Comparison of ENCODE assay signal across 1 cellular context in the genomic region with DNA sequence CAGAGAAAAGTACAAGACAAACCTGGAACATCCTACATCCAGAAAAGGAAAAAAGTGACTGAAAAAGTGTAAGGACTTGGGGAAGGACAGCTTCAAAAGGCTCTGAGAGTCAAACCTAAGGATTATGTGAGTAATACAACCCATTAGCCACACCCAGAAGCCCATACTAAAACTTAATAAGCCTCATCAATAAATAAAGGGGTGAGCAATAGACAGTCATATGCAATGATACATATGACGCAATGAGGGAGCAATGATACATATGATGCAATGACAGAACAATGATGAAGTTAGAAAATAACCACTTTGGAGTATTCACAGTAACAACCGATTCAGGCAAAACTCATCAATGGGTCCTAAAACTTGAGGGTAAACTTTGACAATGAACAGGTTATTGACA.
TF ChIP-seq lines count a peak whose summit lies in the region.

No MANE protein-coding gene starts in this region.

TF ChIP-seq in K562, 482 proteins besides CTCF, POLR2A, EP300 and RAD21 (continued from another document and continues in another):
- TF ChIP-seq ZFP91 (CRISPR knock-in tag; IDR thresholded peaks at IDR 0.05), result no peak
- no peak for TF ChIP-seq ATF6 (CRISPR knock-in tag; IDR thresholded peaks at IDR 0.05)
- TF ChIP-seq ATF4 (CRISPR knock-in tag; IDR thresholded peaks at IDR 0.05), result peak; percentile 83
- TF ChIP-seq ZNF699 (CRISPR knock-in tag; IDR thresholded peaks at IDR 0.05; ENCODE audit: insufficient replicate concordance), result no peak
- TF ChIP-seq GTF2B (IDR thresholded peaks at IDR 0.05; ENCODE audit: extremely low read depth, insufficient read length), result no peak
- no peak for TF ChIP-seq CHD4 (IDR thresholded peaks at IDR 0.05; ENCODE audit: insufficient read depth, insufficient replicate concordance, low read depth, low read length, poor library complexity, severe bottlenecking)
- TF ChIP-seq HNRNPLL (IDR thresholded peaks at IDR 0.05; ENCODE audit: low read depth, low read length, poor library complexity, severe bottlenecking), result no peak
- TF ChIP-seq CHD1 (IDR thresholded peaks at IDR 0.05; ENCODE audit: low read length), result no peak
- TF ChIP-seq, protein P1, sequence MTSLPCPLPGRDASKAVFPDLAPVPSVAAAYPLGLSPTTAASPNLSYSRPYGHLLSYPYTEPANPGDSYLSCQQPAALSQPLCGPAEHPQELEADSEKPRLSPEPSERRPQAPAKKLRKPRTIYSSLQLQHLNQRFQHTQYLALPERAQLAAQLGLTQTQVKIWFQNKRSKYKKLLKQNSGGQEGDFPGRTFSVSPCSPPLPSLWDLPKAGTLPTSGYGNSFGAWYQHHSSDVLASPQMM (CRISPR knock-in tag; IDR thresholded peaks at IDR 0.05), result no peak
- TF ChIP-seq RBM15 (IDR thresholded peaks at IDR 0.05; ENCODE audit: insufficient read depth, low read length), result no peak
- TF ChIP-seq, protein P2, sequence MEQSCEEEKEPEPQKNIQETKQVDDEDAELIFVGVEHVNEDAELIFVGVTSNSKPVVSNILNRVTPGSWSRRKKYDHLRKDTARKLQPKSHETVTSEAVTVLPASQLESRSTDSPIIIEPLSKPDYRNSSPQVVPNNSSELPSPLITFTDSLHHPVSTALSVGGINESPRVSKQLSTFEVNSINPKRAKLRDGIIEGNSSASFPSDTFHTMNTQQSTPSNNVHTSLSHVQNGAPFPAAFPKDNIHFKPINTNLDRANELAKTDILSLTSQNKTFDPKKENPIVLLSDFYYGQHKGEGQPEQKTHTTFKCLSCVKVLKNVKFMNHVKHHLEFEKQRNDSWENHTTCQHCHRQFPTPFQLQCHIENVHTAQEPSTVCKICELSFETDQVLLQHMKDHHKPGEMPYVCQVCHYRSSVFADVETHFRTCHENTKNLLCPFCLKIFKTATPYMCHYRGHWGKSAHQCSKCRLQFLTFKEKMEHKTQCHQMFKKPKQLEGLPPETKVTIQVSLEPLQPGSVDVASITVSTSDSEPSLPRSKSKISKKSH (CRISPR knock-in tag; IDR thresholded peaks at IDR 0.05), result no peak
- no peak for TF ChIP-seq NFIX (CRISPR knock-in tag; IDR thresholded peaks at IDR 0.05; ENCODE audit: low read depth)
- TF ChIP-seq, protein P3, sequence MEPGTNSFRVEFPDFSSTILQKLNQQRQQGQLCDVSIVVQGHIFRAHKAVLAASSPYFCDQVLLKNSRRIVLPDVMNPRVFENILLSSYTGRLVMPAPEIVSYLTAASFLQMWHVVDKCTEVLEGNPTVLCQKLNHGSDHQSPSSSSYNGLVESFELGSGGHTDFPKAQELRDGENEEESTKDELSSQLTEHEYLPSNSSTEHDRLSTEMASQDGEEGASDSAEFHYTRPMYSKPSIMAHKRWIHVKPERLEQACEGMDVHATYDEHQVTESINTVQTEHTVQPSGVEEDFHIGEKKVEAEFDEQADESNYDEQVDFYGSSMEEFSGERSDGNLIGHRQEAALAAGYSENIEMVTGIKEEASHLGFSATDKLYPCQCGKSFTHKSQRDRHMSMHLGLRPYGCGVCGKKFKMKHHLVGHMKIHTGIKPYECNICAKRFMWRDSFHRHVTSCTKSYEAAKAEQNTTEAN (CRISPR knock-in tag; IDR thresholded peaks at IDR 0.05), result no peak
- TF ChIP-seq SMAD2 (IDR thresholded peaks at IDR 0.05; ENCODE audit: low read depth, low read length), result no peak
- no peak for TF ChIP-seq TAF1 (IDR thresholded peaks at IDR 0.05; ENCODE audit: control insufficient read depth, extremely low read depth, insufficient read depth, low read length, severe bottlenecking)
- no peak for TF ChIP-seq ZNF274 (IDR thresholded peaks at IDR 0.05; ENCODE audit: borderline replicate concordance, low read depth, low read length)
- no peak for TF ChIP-seq MITF (IDR thresholded peaks at IDR 0.05)
- TF ChIP-seq ZNF518B (CRISPR knock-in tag; IDR thresholded peaks at IDR 0.05), result no peak
- TF ChIP-seq MECOM (CRISPR knock-in tag; IDR thresholded peaks at IDR 0.05), result no peak
- TF ChIP-seq ZNF592 (IDR thresholded peaks at IDR 0.05), result 0 out of 2 replicates have a peak, but pooled peaks have one; percentile 46
- no peak for TF ChIP-seq ZNF253 (CRISPR knock-in tag; conservative IDR thresholded peaks at IDR 0.05)
- no peak for TF ChIP-seq ASH1L (IDR thresholded peaks at IDR 0.05; ENCODE audit: borderline replicate concordance, low read depth, partially characterized antibody)
- no peak for TF ChIP-seq TRIM28 (IDR thresholded peaks at IDR 0.05)
- TF ChIP-seq ZNF384 (IDR thresholded peaks at IDR 0.05; ENCODE audit: low read depth, low read length), result no peak
- TF ChIP-seq SMARCC2 (IDR thresholded peaks at IDR 0.05; ENCODE audit: low read depth), result no peak
- no peak for TF ChIP-seq TARDBP (IDR thresholded peaks at IDR 0.05)
- TF ChIP-seq ZBED1 (IDR thresholded peaks at IDR 0.05), result no peak
- TF ChIP-seq LCOR (CRISPR knock-in tag; IDR thresholded peaks at IDR 0.05), result no peak
- TF ChIP-seq, protein P4, sequence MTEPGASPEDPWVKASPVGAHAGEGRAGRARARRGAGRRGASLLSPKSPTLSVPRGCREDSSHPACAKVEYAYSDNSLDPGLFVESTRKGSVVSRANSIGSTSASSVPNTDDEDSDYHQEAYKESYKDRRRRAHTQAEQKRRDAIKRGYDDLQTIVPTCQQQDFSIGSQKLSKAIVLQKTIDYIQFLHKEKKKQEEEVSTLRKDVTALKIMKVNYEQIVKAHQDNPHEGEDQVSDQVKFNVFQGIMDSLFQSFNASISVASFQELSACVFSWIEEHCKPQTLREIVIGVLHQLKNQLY (CRISPR knock-in tag; conservative IDR thresholded peaks at IDR 0.05), result no peak
- TF ChIP-seq ZC3H4 (CRISPR knock-in tag; IDR thresholded peaks at IDR 0.05; ENCODE audit: borderline replicate concordance), result no peak
- TF ChIP-seq ZNF717 (CRISPR knock-in tag; IDR thresholded peaks at IDR 0.05), result no peak
- no peak for TF ChIP-seq KHSRP (IDR thresholded peaks at IDR 0.05)
- no peak for TF ChIP-seq ZNF431 (CRISPR knock-in tag; IDR thresholded peaks at IDR 0.05)
- no peak for TF ChIP-seq GATA2 (CRISPR knock-in tag; IDR thresholded peaks at IDR 0.05)
- no peak for TF ChIP-seq OTX1 (CRISPR knock-in tag; IDR thresholded peaks at IDR 0.05)
- no peak for TF ChIP-seq RFX7 (CRISPR knock-in tag; IDR thresholded peaks at IDR 0.05)
